Comparison of ENCODE assay signal across 16 cellular contexts in the genomic region with DNA sequence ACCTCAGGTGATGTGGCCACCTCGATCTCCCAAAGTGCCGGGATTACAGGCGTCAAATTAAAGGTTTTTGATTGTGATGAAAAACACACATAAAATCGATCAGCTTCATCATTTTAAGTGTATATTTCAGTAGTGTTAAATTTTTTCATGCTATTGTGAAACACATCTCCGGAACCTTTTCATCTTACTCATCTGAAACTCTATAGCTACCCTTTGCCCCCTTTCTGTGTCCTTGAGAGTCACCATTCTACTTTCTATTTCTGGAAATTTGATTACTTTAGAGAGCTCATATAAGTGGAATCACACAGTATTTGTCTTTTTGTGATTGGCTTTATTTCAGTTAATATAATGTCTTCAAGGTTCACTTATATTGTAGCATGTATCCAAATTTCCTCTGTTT.
DNase-seq lines count a peak whose midpoint lies in the region; TF ChIP-seq lines count a peak whose summit lies in the region.
"Had no signal": no experiment of that assay in that cellular context is flagged by ENCODE, and none has a peak within 500 bp of the region (broad histone marks: within the 10 kb centered on the region; RNA-seq: fewer than 3 reads in every experiment).

No MANE protein-coding gene starts in this region.

- no peaks in the 10 kb centered on the region for H3K36me3 ChIP-seq in OCI-LY7 (ENCODE audit: insufficient read depth, low read length)
- H3K36me3 ChIP-seq: BLaER1 had no signal

- H4K20me1 ChIP-seq in OCI-LY7 (ENCODE audit: insufficient read depth, low read length), result no peaks in the 10 kb centered on the region
- H4K20me1 ChIP-seq: BLaER1 had no signal

- intact Hi-C loops in OCI-LY7 (cut with micrococcal nuclease; ENCODE audit: unreplicated experiment), result no loop called here

- DNase-seq in HCEC 1CT (peak; percentile 54), LHCN-M2 (ENCODE audit: low read depth) (peak; percentile 12), fibroblast of gingiva (ENCODE audit: low read depth) (peak; percentile 8), OCI-M2 (lab: John Stamatoyannopoulos, UW; ENCODE audit: unreplicated experiment) (no peak), OCI-LY7 (ENCODE audit: low spot score) (no peak), GDM1 (lab: John Stamatoyannopoulos, UW) (no peak)
- DNase-seq: Caco-2; CD4-positive, CD25-positive, alpha-beta regulatory T cell; CD8-positive, alpha-beta T cell; DMS153; DND-41; GM23248; H7 had no signal

- H3K9me2 ChIP-seq in OCI-LY7 (ENCODE audit: insufficient read depth, low read length), result no peaks in the 10 kb centered on the region

- no peak overlapping the region for H3K4me2 ChIP-seq in OCI-LY7 (ENCODE audit: low read length)
- H3K4me2 ChIP-seq: BLaER1 had no signal

- no peaks in the 10 kb centered on the region for H3K79me2 ChIP-seq in OCI-LY7 (ENCODE audit: insufficient read depth, low read depth, low read length)

- CTCF ChIA-PET in OCI-LY7 (lab: Charles Lee; ENCODE audit: unreplicated experiment), result no interaction called here

- H3K4me1 ChIP-seq in OCI-LY7 (ENCODE audit: insufficient read depth, low read length, poor library complexity, severe bottlenecking), result no peaks in the 10 kb centered on the region
- H3K4me1 ChIP-seq: BLaER1, Caco-2 had no signal

- no TSS peak for BruUV-seq in OCI-LY7 (replicated peaks; lab: Mats Ljungman, UMichigan)

- no peak overlapping the region for H3K27ac ChIP-seq in OCI-LY7 (ENCODE audit: low read depth, low read length, poor library complexity, severe bottlenecking)
- H3K27ac ChIP-seq: BLaER1, C4-2B, GM23248 had no signal

- H3K9me3 ChIP-seq in OCI-LY7 (ENCODE audit: low read length), result no peaks in the 10 kb centered on the region
- H3K9me3 ChIP-seq: BLaER1, Caco-2 had no signal

- no peak for TF ChIP-seq CTCF in OCI-LY7 (conservative IDR thresholded peaks at IDR 0.05; ENCODE audit: low read length)

- H2AFZ ChIP-seq in OCI-LY7 (ENCODE audit: low read length), result no peak overlapping the region
- H2AFZ ChIP-seq: GM23248 had no signal

- POLR2A ChIA-PET in OCI-LY7 (lab: Charles Lee), result no interaction called here

- H3K4me3 ChIP-seq in OCI-LY7 (ENCODE audit: low read depth, low read length, poor library complexity, severe bottlenecking), result no peak overlapping the region
- H3K4me3 ChIP-seq: BLaER1, GM12878, GM23248 had no signal

Comparison
In these comparisons a context has a peak if more than half of its experiments do, and no peak if none do; other contexts are left out.
1. DNase-seq: peak in HCEC 1CT (single experiment), LHCN-M2 (single experiment) and fibroblast of gingiva (single experiment); none in OCI-M2 (single experiment), OCI-LY7 (single experiment) and GDM1 (single experiment).